Comparison of ENCODE assay signal across 11 cellular contexts in the genomic region with DNA sequence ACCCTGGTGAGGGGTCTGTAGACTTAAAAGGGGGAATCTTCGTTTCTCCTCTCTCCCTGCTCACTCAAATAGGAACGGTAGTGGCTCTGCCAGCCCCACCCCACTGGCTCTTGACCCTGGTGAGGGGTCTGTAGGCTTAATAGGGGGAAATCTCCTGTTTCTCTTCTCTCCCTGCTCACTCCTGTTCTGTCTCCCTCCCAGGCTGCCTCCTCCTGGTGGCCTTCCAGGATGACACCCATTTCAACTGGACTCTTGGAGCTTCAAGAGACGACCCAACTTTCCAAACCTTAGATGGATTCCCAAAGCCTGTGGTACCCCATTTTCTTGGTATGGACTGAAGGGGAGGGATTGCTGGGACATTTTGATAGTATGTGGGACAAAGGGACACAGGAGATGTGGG. TPM values are rescaled to one million over a fixed set of nuclear protein-coding genes. Genes with fewer than 3 reads are reported as not detected.
A peak's percentile ranks its signal among the peaks of the same experiment; 100 is the strongest.
DNase-seq lines count a peak whose midpoint lies in the region; ATAC-seq and TF ChIP-seq lines count a peak whose summit lies in the region.
"Had no signal": no experiment of that assay in that cellular context is flagged by ENCODE, and none has a peak within 500 bp of the region (broad histone marks: within the 10 kb centered on the region; RNA-seq: fewer than 3 reads in every experiment).

No MANE protein-coding gene starts in this region.

- H3K9ac ChIP-seq in neural progenitor cell = no peak overlapping the region

- TF ChIP-seq CTCF in DOHH2 (IDR thresholded peaks at IDR 0.05; ENCODE audit: low read depth, low read length, poor library complexity, severe bottlenecking) = peak; percentile 17
- no peak for TF ChIP-seq CTCF in dorsolateral prefrontal cortex (IDR thresholded peaks at IDR 0.05 in 54 of 56, conservative IDR thresholded peaks at IDR 0.05 in 2 of 56; ENCODE audit: low read depth in 1 of 56, partially characterized antibody in 56 of 56)
- TF ChIP-seq CTCF in neural progenitor cell (IDR thresholded peaks at IDR 0.05) = peak; percentile 49
- no peak for TF ChIP-seq CTCF in vagina (IDR thresholded peaks at IDR 0.05)

- H3K36me3 Mint-ChIP-seq in neural progenitor cell = peaks cover 1% of the 10 kb centered on the region

- intact Hi-C loops in dorsolateral prefrontal cortex (cut with DNase I) (loop anchor here in 1 of 2 donors (5.0 kb wide), 1 partner anchor 108 kb away; no protein-coding TSS in a partner anchor), aorta (cut with DNase I) (loop anchor here (10.0 kb wide), 1 partner anchor 256 kb away; no protein-coding TSS in a partner anchor), vagina (cut with DNase I) (loop anchor here (10.0 kb wide), 1 partner anchor 186 kb away; no protein-coding TSS in a partner anchor)

- no peaks in the 10 kb centered on the region for H3K9me3 Mint-ChIP-seq in neural progenitor cell
- H3K9me3 Mint-ChIP-seq: activated B cell treated with CpG ODN at 0.5 μM for 24 hours had no signal

- no peak for ATAC-seq in aorta (ENCODE audit: low FRiP score)

- H3K9me2 ChIP-seq in DOHH2 (replicated peaks; ENCODE audit: control insufficient read depth, low read length) = no peaks in the 10 kb centered on the region

- no peaks in the 10 kb centered on the region for H3F3A ChIP-seq in DOHH2 (ENCODE audit: control insufficient read depth, insufficient read depth)
- H3F3A ChIP-seq in neural progenitor cell (ENCODE audit: low read depth) = peaks cover 35% of the 10 kb centered on the region

- H3K4me2 ChIP-seq in DOHH2 (ENCODE audit: low read length) (no peak overlapping the region), neural progenitor cell (peak overlapping the region; percentile 99)

- H3K9me3 ChIP-seq in DOHH2 (ENCODE audit: control insufficient read depth, insufficient read depth, low read length) = no peaks in the 10 kb centered on the region
- H3K9me3 ChIP-seq in neural progenitor cell (ENCODE audit: low read depth) = no peaks in the 10 kb centered on the region
- no peaks in the 10 kb centered on the region for H3K9me3 ChIP-seq in aorta (ENCODE audit: control insufficient read depth, low read length)
- H3K9me3 ChIP-seq in vagina = no peaks in the 10 kb centered on the region

- no peak for TF ChIP-seq POLR2A in vagina (IDR thresholded peaks at IDR 0.05)

- H3K36me3 ChIP-seq in DOHH2 (ENCODE audit: control insufficient read depth, low read length) = no peaks in the 10 kb centered on the region
- no peaks in the 10 kb centered on the region for H3K36me3 ChIP-seq in neural progenitor cell
- no peaks in the 10 kb centered on the region for H3K36me3 ChIP-seq in aorta (ENCODE audit: control insufficient read depth in 1 of 2, insufficient read depth in 2 of 2, low read length in 1 of 2)
- no peaks in the 10 kb centered on the region for H3K36me3 ChIP-seq in vagina

- no peaks in the 10 kb centered on the region for H4K20me1 ChIP-seq in DOHH2 (ENCODE audit: control insufficient read depth, insufficient read depth, low read depth, low read length)
- H4K20me1 ChIP-seq in neural progenitor cell (ENCODE audit: low read depth) = peaks cover 29% of the 10 kb centered on the region

- H3K4me3 Mint-ChIP-seq in neural progenitor cell = peak overlapping the region; percentile 90

- H3K27me3 ChIP-seq in DOHH2 (ENCODE audit: control insufficient read depth, low read length) (peaks cover 35% of the 10 kb centered on the region), dorsolateral prefrontal cortex (no peaks in the 10 kb centered on the region), neural progenitor cell (peaks cover 12% of the 10 kb centered on the region), aorta (ENCODE audit: control insufficient read depth in 1 of 2, insufficient read depth in 2 of 2, low read length in 1 of 2) (no peaks in the 10 kb centered on the region), vagina (no peaks in the 10 kb centered on the region)

- H3K4me1 Mint-ChIP-seq in neural progenitor cell = peaks cover 36% of the 10 kb centered on the region

- DNase-seq in NAMALWA (ENCODE audit: low spot score) (peak; percentile 20), dorsolateral prefrontal cortex (no peak), neural progenitor cell (ENCODE audit: low spot score) (peak; percentile 48), aorta (no peak), vagina (ENCODE audit: extremely low spot score in 2 of 2) (no peak)
- DNase-seq in stimulated activated CD4-positive, alpha-beta T cell treated with anti-CD3 and anti-CD28 coated beads, Interleukin-1b, Interleukin-23, amount 100 ng/mL, for 48 hours = no peak
- DNase-seq: activated B cell treated with CpG ODN at 0.5 μM for 24 hours, activated gamma-delta T cell, GF-D8, NCI-H1436 treated with DMSO at 0.1 percent for 48 hours had no signal

- H3K27ac Mint-ChIP-seq in neural progenitor cell = no peak overlapping the region
- H3K27ac Mint-ChIP-seq: activated B cell treated with CpG ODN at 0.5 μM for 24 hours had no signal

- no peak overlapping the region for H2AFZ ChIP-seq in neural progenitor cell (replicated peaks)

- peaks cover 9% of the 10 kb centered on the region for H3K4me1 ChIP-seq in DOHH2 (ENCODE audit: control insufficient read depth, low read length)
- H3K4me1 ChIP-seq in neural progenitor cell = peaks cover 29% of the 10 kb centered on the region
- H3K4me1 ChIP-seq in aorta (ENCODE audit: control insufficient read depth in 1 of 2, insufficient read depth in 2 of 2, low read length in 2 of 2) = no peaks in the 10 kb centered on the region
- H3K4me1 ChIP-seq in vagina = peaks cover 19% of the 10 kb centered on the region

- H3K27ac ChIP-seq in DOHH2 (ENCODE audit: low read depth, low read length) (no peak overlapping the region), dorsolateral prefrontal cortex (peak overlapping the region in 31 of 59 donors; percentile 5 to 90 (median 77)), neural progenitor cell (no peak overlapping the region), aorta (ENCODE audit: low read depth in 1 of 2, low read length in 2 of 2) (no peak overlapping the region), vagina (no peak overlapping the region)

- 90 to 94% methylated on average over 3 of the region's 3 CpGs for WGBS in aorta, 2 donors

- no peak overlapping the region for H3K4me3 ChIP-seq in DOHH2 (ENCODE audit: low read length)
- peak overlapping the region in 12 of 59 donors; percentile 41 to 77 (median 60) for H3K4me3 ChIP-seq in dorsolateral prefrontal cortex
- H3K4me3 ChIP-seq in neural progenitor cell = no peak overlapping the region
- no peak overlapping the region for H3K4me3 ChIP-seq in aorta (ENCODE audit: low read length in 2 of 2)
- no peak overlapping the region for H3K4me3 ChIP-seq in vagina

- H3K79me2 ChIP-seq in DOHH2 (ENCODE audit: control insufficient read depth, low read length) = no peaks in the 10 kb centered on the region
- peaks cover 30% of the 10 kb centered on the region for H3K79me2 ChIP-seq in neural progenitor cell (ENCODE audit: low read depth)

- peaks cover 18% of the 10 kb centered on the region for H3K27me3 Mint-ChIP-seq in neural progenitor cell (ENCODE audit: insufficient read depth, low read depth)

RNA-seq across cellular contexts. Expression of a gene that starts 1.4 kb away (rescaled TPM):
- total RNA-seq in dorsolateral prefrontal cortex (10 to 100 TPM; 11.4 to 21.5 (median 15.7) TPM), neural progenitor cell (ENCODE audit: low replicate concordance) (38.3 and 80.2 TPM in 2 replicates), aorta (10 to 100 TPM in 1 of 2 donors, 1 to 10 TPM in 1; 5.5 to 16.6 TPM), vagina (3.9 TPM)
- under 1 TPM; 0.87 to 0.88 TPM for polyA plus RNA-seq in aorta

RNA-seq across cellular contexts. Expression of a gene that starts 56.2 kb away (rescaled TPM):
- 100 to 1,000 TPM in 35 of 120 experiments, 10 to 100 TPM in 85; 12.3 to 456 (median 73.0) TPM for total RNA-seq in dorsolateral prefrontal cortex
- total RNA-seq in neural progenitor cell (ENCODE audit: low replicate concordance) = not detected in 2 replicates
- 100 to 1,000 TPM; 225 to 310 TPM for total RNA-seq in aorta
- 100 to 1,000 TPM in 1 of 2 donors, 10 to 100 TPM in 1; 84.7 to 425 TPM for polyA plus RNA-seq in aorta
- total RNA-seq in vagina = 287 TPM
- total RNA-seq: activated B cell treated with CpG ODN at 0.5 μM for 24 hours had no signal

Comparison
In these comparisons a context has a peak if more than half of its experiments do, and no peak if none do; other contexts are left out.
1. H3K27ac ChIP-seq: peak in dorsolateral prefrontal cortex (31 of 59); none in DOHH2 (single experiment), neural progenitor cell (single experiment), aorta (0 of 2) and vagina (single experiment).
2. CTCF ChIP-seq: peak in DOHH2 (single experiment) and neural progenitor cell (single experiment); none in dorsolateral prefrontal cortex (0 of 56) and vagina (0 of 3).
3. DNase-seq: peak in NAMALWA (single experiment) and neural progenitor cell (single experiment); none in dorsolateral prefrontal cortex (0 of 10), stimulated activated CD4-positive, alpha-beta T cell treated with anti-CD3 and anti-CD28 coated beads, Interleukin-1b, Interleukin-23, amount 100 ng/mL, for 48 hours (single experiment), aorta (0 of 2) and vagina (0 of 2).
4. RNA of a gene that starts 56.2 kb away (total RNA-seq): 225 to 310 TPM in aorta, 287 TPM in vagina (single experiment) and 12.3 to 456 TPM in dorsolateral prefrontal cortex; not detected in neural progenitor cell; every median in the first group is over 10 times any median in the second.